ENCODE assay signal across 26 cellular contexts in genomic region chrX:45368705-45369104, GRCh38.
"Had no signal": no experiment of that assay in that cellular context is flagged by ENCODE, and none has a peak within 500 bp of the region (broad histone marks: within the 10 kb centered on the region; RNA-seq: fewer than 3 reads in every experiment).

No MANE protein-coding gene starts in this region.

- DNase-seq: cortex of kidney; effector CD8-positive, alpha-beta T cell; effector memory CD8-positive, alpha-beta T cell; endodermal cell; erythroblast; esophagus squamous epithelium; foreskin fibroblast; foreskin melanocyte; gastrocnemius medialis; glutamatergic neuron; head of caudate nucleus; heart right ventricle; hippocampal formation; left cardiac atrium; left lung; left ventricle myocardium superior; lower lobe of right lung; mesenchymal stem cell; midbrain; naive thymus-derived CD4-positive, alpha-beta T cell; natural killer cell had no signal

- H3K27me3 ChIP-seq: esophagus squamous epithelium, gastrocnemius medialis, heart right ventricle, left lung had no signal

- H3K9me3 ChIP-seq: lower lobe of right lung had no signal

- H3K4me1 ChIP-seq: esophagus squamous epithelium, gastrocnemius medialis, heart right ventricle, left lung, lower lobe of right lung had no signal

- H3K36me3 ChIP-seq: esophagus squamous epithelium, gastrocnemius medialis, heart right ventricle, left lung, lower lobe of right lung had no signal

- ATAC-seq: effector memory CD8-positive, alpha-beta T cell; esophagus mucosa; gastrocnemius medialis; heart right ventricle; left cardiac atrium; left lung; left ventricle myocardium superior; lower lobe of right lung; naive thymus-derived CD4-positive, alpha-beta T cell; natural killer cell had no signal

- H3K4me3 ChIP-seq: esophagus squamous epithelium, gastrocnemius medialis, heart right ventricle, left lung, lower lobe of right lung had no signal

- FAIRE-seq: endometrium, islet of Langerhans, keratinocyte had no signal

- H3K27ac ChIP-seq: epithelial cell of prostate, esophagus squamous epithelium, gastrocnemius medialis, heart right ventricle, left lung, lower lobe of right lung had no signal
